8 cellular contexts compared by ENCODE assay signal in genomic region chr9:81689093-81689342, GRCh38. TPM values are rescaled to one million over a fixed set of nuclear protein-coding genes. Genes with fewer than 3 reads are reported as not detected.
DNase-seq lines count a peak whose midpoint lies in the region; ATAC-seq and TF ChIP-seq lines count a peak whose summit lies in the region.
"Not testable (repeated sequence)": the region's sequence is repeated elsewhere in the genome, so short reads cannot be mapped to it uniquely, and the experiment has no call there.

No MANE protein-coding gene starts in this region.

- H3K9me3 ChIP-seq in suprapubic skin: not testable (repeated sequence)

- CTCF ChIA-PET in Calu3 (lab: Charles Lee): interaction anchor here (0.6 to 0.7 kb wide), 3 partner anchors 155 to 213 kb away, joined by 3 to 5 read pairs (median 5); no protein-coding TSS in a partner anchor

- WGBS in suprapubic skin: under 1% methylated on average over 12 of the region's 21 CpGs

- not testable (repeated sequence) for H3K27me3 ChIP-seq in dorsolateral prefrontal cortex, suprapubic skin

- intact Hi-C loops in Calu3 (cut with micrococcal nuclease; ENCODE audit: unreplicated experiment) (loop anchor here (10.0 kb wide), 3 partner anchors 164 to 584 kb away; no protein-coding TSS in a partner anchor), dorsolateral prefrontal cortex (cut with DNase I) (loop anchor here (1.0 to 5.0 kb wide), 2 partner anchors 137 to 167 kb away; no protein-coding TSS in a partner anchor)

- not testable (repeated sequence) for TF ChIP-seq POLR2A in suprapubic skin (IDR thresholded peaks at IDR 0.05)

- not testable (repeated sequence) for H3K9me3 Mint-ChIP-seq in Calu3 (ENCODE audit: low read depth, unreplicated experiment); activated T-cell treated with anti-CD3 and anti-CD28 coated beads, Interleukin-2, amount 50 U/mL, for 24 hours; nephron progenitor cell

- not testable (repeated sequence) for H3K4me3 Mint-ChIP-seq in Calu3 (ENCODE audit: low read depth, unreplicated experiment)
- peak overlapping the region; percentile 76 for H3K4me3 Mint-ChIP-seq in activated T-cell treated with anti-CD3 and anti-CD28 coated beads, Interleukin-2, amount 50 U/mL, for 24 hours
- peak overlapping the region; percentile 100 for H3K4me3 Mint-ChIP-seq in nephron progenitor cell

- H3K27me3 Mint-ChIP-seq in Calu3 (ENCODE audit: unreplicated experiment): not testable (repeated sequence)
- H3K27me3 Mint-ChIP-seq in activated T-cell treated with anti-CD3 and anti-CD28 coated beads, Interleukin-2, amount 50 U/mL, for 24 hours: peaks cover 28% of the 10 kb centered on the region
- peaks cover 27% of the 10 kb centered on the region for H3K27me3 Mint-ChIP-seq in nephron progenitor cell (ENCODE audit: low read depth, poor library complexity)

- not testable (repeated sequence) for TF ChIP-seq CTCF in Calu3 (IDR thresholded peaks at IDR 0.05; ENCODE audit: unreplicated experiment); nephron progenitor cell (IDR thresholded peaks at IDR 0.05); suprapubic skin (IDR thresholded peaks at IDR 0.05)
- TF ChIP-seq CTCF in dorsolateral prefrontal cortex (IDR thresholded peaks at IDR 0.05 in 54 of 56, conservative IDR thresholded peaks at IDR 0.05 in 2 of 56; ENCODE audit: low read depth in 1 of 56, partially characterized antibody in 56 of 56): peak in 1 of 56 donors; percentile 2

- ATAC-seq in HG02571 (IDR thresholded peaks at IDR 0.05; ENCODE audit: unreplicated experiment): peak; percentile 15

- H3K4me3 ChIP-seq in dorsolateral prefrontal cortex: peak overlapping the region; percentile 55 to 88 (median 78)
- H3K4me3 ChIP-seq in iPS-11a (ENCODE audit: low read depth, low read length): peak overlapping the region; percentile 85
- peak overlapping the region; percentile 66 for H3K4me3 ChIP-seq in suprapubic skin

- H3K4me1 ChIP-seq in suprapubic skin: peaks cover 32% of the 10 kb centered on the region

- TSS peak; percentile 6 for BruUV-seq in Calu3 (replicated peaks; lab: Mats Ljungman, UMichigan)

- not testable (repeated sequence) for H3K36me3 ChIP-seq in suprapubic skin

- H3K36me3 Mint-ChIP-seq in Calu3 (ENCODE audit: insufficient read depth, unreplicated experiment): peaks cover 24% of the 10 kb centered on the region
- not testable (repeated sequence) for H3K36me3 Mint-ChIP-seq in activated T-cell treated with anti-CD3 and anti-CD28 coated beads, Interleukin-2, amount 50 U/mL, for 24 hours (ENCODE audit: low read depth); nephron progenitor cell (ENCODE audit: low read depth)

- not testable (repeated sequence) for DNase-seq in Calu3; activated T-cell treated with anti-CD3 and anti-CD28 coated beads, Interleukin-2, amount 50 U/mL, for 24 hours; dorsolateral prefrontal cortex; nephron progenitor cell; suprapubic skin (ENCODE audit: low spot score in 2 of 2)
- DNase-seq in NCI-H1417 (lab: John Stamatoyannopoulos, UW): peak in 2 of 3 experiments; percentile 83 to 87

- TF ChIP-seq EP300 in suprapubic skin (IDR thresholded peaks at IDR 0.05): not testable (repeated sequence)

- H3K4me1 Mint-ChIP-seq in Calu3 (ENCODE audit: low read depth, unreplicated experiment): not testable (repeated sequence)
- peaks cover 25% of the 10 kb centered on the region for H3K4me1 Mint-ChIP-seq in activated T-cell treated with anti-CD3 and anti-CD28 coated beads, Interleukin-2, amount 50 U/mL, for 24 hours (ENCODE audit: low read depth)
- H3K4me1 Mint-ChIP-seq in nephron progenitor cell: peaks cover 20% of the 10 kb centered on the region

- H3K27ac ChIP-seq in dorsolateral prefrontal cortex (peak overlapping the region in 58 of 59 donors; percentile 53 to 95 (median 89)), suprapubic skin (peak overlapping the region; percentile 96)

- H3K27ac Mint-ChIP-seq in Calu3 (ENCODE audit: unreplicated experiment) (peak overlapping the region; percentile 97), nephron progenitor cell (peak overlapping the region; percentile 99)
- H3K27ac Mint-ChIP-seq in activated T-cell treated with anti-CD3 and anti-CD28 coated beads, Interleukin-2, amount 50 U/mL, for 24 hours: peak overlapping the region; percentile 75

RNA-seq across cellular contexts. Expression of gene TLE1, which starts 0.3 kb away (rescaled TPM):
- total RNA-seq in Calu3 (2022) (46.1 and 46.2 TPM in 2 replicates), dorsolateral prefrontal cortex (10 to 100 TPM; 21.6 to 65.6 (median 42.8) TPM), suprapubic skin (10 to 100 TPM; 34.8 to 73.5 (median 47.5) TPM)
